25 cellular contexts compared by ENCODE assay signal in genomic region chr11:82979824-82980223, GRCh38.
DNase-seq lines count a peak whose midpoint lies in the region; ATAC-seq, FAIRE-seq and TF ChIP-seq lines count a peak whose summit lies in the region.
"Had no signal": no experiment of that assay in that cellular context is flagged by ENCODE, and none has a peak within 500 bp of the region (broad histone marks: within the 10 kb centered on the region; RNA-seq: fewer than 3 reads in every experiment).

No MANE protein-coding gene starts in this region.

- no peaks in the 10 kb centered on the region for H3K27me3 ChIP-seq in foreskin keratinocyte
- H3K27me3 ChIP-seq: esophagus muscularis mucosa, MG63, neural progenitor cell, vagina had no signal

- no peak overlapping the region for H3K4me3 Mint-ChIP-seq in activated naive CD4-positive, alpha-beta T cell treated with anti-CD3 and anti-CD28 coated beads for 36 hours
- H3K4me3 Mint-ChIP-seq in activated naive CD4-positive, alpha-beta T cell treated with anti-CD3 and anti-CD28 coated beads, Interleukin-2, amount 10 ng/mL, durations not matched to agents 7 days and 5 days: no peak overlapping the region
- no peak overlapping the region for H3K4me3 Mint-ChIP-seq in activated B cell treated with CpG ODN at 0.5 μM for 24 hours
- H3K4me3 Mint-ChIP-seq: CD4-positive, CD25-positive, alpha-beta regulatory T cell; IgD-negative memory B cell; mesothelial cell of epicardium; neural progenitor cell had no signal

- TF ChIP-seq CTCF in activated B cell treated with CpG ODN at 0.5 μM for 24 hours (IDR thresholded peaks at IDR 0.05): no peak
- TF ChIP-seq CTCF in foreskin keratinocyte (conservative IDR thresholded peaks at IDR 0.05): no peak

- no peaks in the 10 kb centered on the region for H3K27me3 Mint-ChIP-seq in activated naive CD4-positive, alpha-beta T cell treated with anti-CD3 and anti-CD28 coated beads for 36 hours (ENCODE audit: low read depth)
- peaks cover 4% of the 10 kb centered on the region for H3K27me3 Mint-ChIP-seq in activated naive CD4-positive, alpha-beta T cell treated with anti-CD3 and anti-CD28 coated beads, Interleukin-2, amount 10 ng/mL, durations not matched to agents 7 days and 5 days
- no peaks in the 10 kb centered on the region for H3K27me3 Mint-ChIP-seq in activated B cell treated with CpG ODN at 0.5 μM for 24 hours
- H3K27me3 Mint-ChIP-seq: CD4-positive, CD25-positive, alpha-beta regulatory T cell had no signal

- H3K4me1 ChIP-seq in foreskin keratinocyte: peaks cover 32% of the 10 kb centered on the region
- H3K4me1 ChIP-seq: vagina had no signal

- no peaks in the 10 kb centered on the region for H3K9me3 Mint-ChIP-seq in activated naive CD4-positive, alpha-beta T cell treated with anti-CD3 and anti-CD28 coated beads for 36 hours
- H3K9me3 Mint-ChIP-seq in activated naive CD4-positive, alpha-beta T cell treated with anti-CD3 and anti-CD28 coated beads, Interleukin-2, amount 10 ng/mL, durations not matched to agents 7 days and 5 days: no peaks in the 10 kb centered on the region
- H3K9me3 Mint-ChIP-seq in activated B cell treated with CpG ODN at 0.5 μM for 24 hours: no peaks in the 10 kb centered on the region
- H3K9me3 Mint-ChIP-seq: IgD-negative memory B cell, mesothelial cell of epicardium, neural progenitor cell had no signal

- H3K4me1 Mint-ChIP-seq in activated naive CD4-positive, alpha-beta T cell treated with anti-CD3 and anti-CD28 coated beads for 36 hours (ENCODE audit: low read depth): peaks cover 58% of the 10 kb centered on the region
- peaks cover 22% of the 10 kb centered on the region for H3K4me1 Mint-ChIP-seq in activated naive CD4-positive, alpha-beta T cell treated with anti-CD3 and anti-CD28 coated beads, Interleukin-2, amount 10 ng/mL, durations not matched to agents 7 days and 5 days
- peaks cover 47% of the 10 kb centered on the region for H3K4me1 Mint-ChIP-seq in activated B cell treated with CpG ODN at 0.5 μM for 24 hours

- peak overlapping the region; percentile 59 for H3K27ac Mint-ChIP-seq in activated naive CD4-positive, alpha-beta T cell treated with anti-CD3 and anti-CD28 coated beads for 36 hours
- H3K27ac Mint-ChIP-seq in activated naive CD4-positive, alpha-beta T cell treated with anti-CD3 and anti-CD28 coated beads, Interleukin-2, amount 10 ng/mL, durations not matched to agents 7 days and 5 days: no peak overlapping the region
- peak overlapping the region; percentile 53 for H3K27ac Mint-ChIP-seq in activated B cell treated with CpG ODN at 0.5 μM for 24 hours
- H3K27ac Mint-ChIP-seq: CD4-positive, CD25-positive, alpha-beta regulatory T cell; mesothelial cell of epicardium; neural progenitor cell had no signal

- POLR2A ChIA-PET in activated B cell treated with CpG ODN at 0.5 μM for 24 hours (lab: Charles Lee): interaction anchor here (0.7 to 0.9 kb wide), 2 partner anchors 12 to 82 kb away, joined by 3 to 5 read pairs; no protein-coding TSS in a partner anchor

- ATAC-seq in activated B cell treated with CpG ODN at 0.5 μM for 24 hours (ENCODE audit: low read depth) (no peak), foreskin keratinocyte (no peak), HG02973 (IDR thresholded peaks at IDR 0.05; ENCODE audit: unreplicated experiment) (no peak)

- H3K27ac ChIP-seq in foreskin keratinocyte: peak overlapping the region; percentile 94
- H3K27ac ChIP-seq: neural progenitor cell, vagina had no signal

- no peak for DNase-seq in activated naive CD4-positive, alpha-beta T cell treated with anti-CD3 and anti-CD28 coated beads for 36 hours
- no peak for DNase-seq in activated naive CD4-positive, alpha-beta T cell treated with anti-CD3 and anti-CD28 coated beads, Interleukin-2, amount 10 ng/mL, durations not matched to agents 7 days and 5 days
- no peak for DNase-seq in activated B cell treated with CpG ODN at 0.5 μM for 24 hours
- DNase-seq in foreskin keratinocyte: no peak
- DNase-seq in urothelium cell line (ENCODE audit: low spot score): no peak
- no peak for DNase-seq in midbrain (lab: John Stamatoyannopoulos, UW)
- DNase-seq in glomerular visceral epithelial cell (ENCODE audit: extremely low spot score): no peak
- DNase-seq: activated CD4-positive, alpha-beta T cell treated with anti-CD3 and anti-CD28 coated beads for 48 hours; activated gamma-delta T cell treated with Interleukin-2 at 50 U/mL for 16 hours; anterior cingulate cortex; CD4-positive, CD25-positive, alpha-beta regulatory T cell; DMS 273 treated with DMSO at 0.1 percent for 48 hours; effector CD4-positive, alpha-beta T cell; head of caudate nucleus; MG63; NCI-H2171; NCI-H524 treated with DMSO at 0.1 percent for 48 hours had no signal

- intact Hi-C loops in activated naive CD4-positive, alpha-beta T cell treated with anti-CD3 and anti-CD28 coated beads for 36 hours (cut with micrococcal nuclease): loop anchor here (1.0 kb wide), 7 partner anchors 10 to 176 kb away; partner anchors contain the start of genes DDIAS and RAB30
- intact Hi-C loops in activated B cell treated with CpG ODN at 0.5 μM for 24 hours (cut with micrococcal nuclease): loop anchor here (5.0 kb wide), 1 partner anchor 73 kb away; no protein-coding TSS in a partner anchor

- FAIRE-seq in urothelium cell line (lab: Jason Lieb, UNC): peak; percentile 44
- FAIRE-seq: G401.6, TTC549 had no signal

- peaks cover 26% of the 10 kb centered on the region for H3K36me3 Mint-ChIP-seq in activated naive CD4-positive, alpha-beta T cell treated with anti-CD3 and anti-CD28 coated beads for 36 hours (ENCODE audit: low read depth)
- H3K36me3 Mint-ChIP-seq in activated naive CD4-positive, alpha-beta T cell treated with anti-CD3 and anti-CD28 coated beads, Interleukin-2, amount 10 ng/mL, durations not matched to agents 7 days and 5 days: peaks cover 33% of the 10 kb centered on the region
- peaks cover 70% of the 10 kb centered on the region for H3K36me3 Mint-ChIP-seq in activated B cell treated with CpG ODN at 0.5 μM for 24 hours (ENCODE audit: low read depth)

- CTCF ChIA-PET in activated naive CD4-positive, alpha-beta T cell treated with anti-CD3 and anti-CD28 coated beads for 36 hours (lab: Charles Lee): interaction anchor here (0.6 to 0.7 kb wide), 2 partner anchors 15 to 19 kb away, joined by 3 read pairs; no protein-coding TSS in a partner anchor
- CTCF ChIA-PET in activated naive CD4-positive, alpha-beta T cell treated with anti-CD3 and anti-CD28 coated beads, Interleukin-2, amount 10 ng/mL, durations not matched to agents 7 days and 5 days (lab: Charles Lee): no interaction called here
- CTCF ChIA-PET in activated B cell treated with CpG ODN at 0.5 μM for 24 hours (lab: Charles Lee): interaction anchor here (0.6 kb wide), 1 partner anchor 16 kb away, joined by 3 read pairs; no protein-coding TSS in a partner anchor
